In the genomic region with DNA sequence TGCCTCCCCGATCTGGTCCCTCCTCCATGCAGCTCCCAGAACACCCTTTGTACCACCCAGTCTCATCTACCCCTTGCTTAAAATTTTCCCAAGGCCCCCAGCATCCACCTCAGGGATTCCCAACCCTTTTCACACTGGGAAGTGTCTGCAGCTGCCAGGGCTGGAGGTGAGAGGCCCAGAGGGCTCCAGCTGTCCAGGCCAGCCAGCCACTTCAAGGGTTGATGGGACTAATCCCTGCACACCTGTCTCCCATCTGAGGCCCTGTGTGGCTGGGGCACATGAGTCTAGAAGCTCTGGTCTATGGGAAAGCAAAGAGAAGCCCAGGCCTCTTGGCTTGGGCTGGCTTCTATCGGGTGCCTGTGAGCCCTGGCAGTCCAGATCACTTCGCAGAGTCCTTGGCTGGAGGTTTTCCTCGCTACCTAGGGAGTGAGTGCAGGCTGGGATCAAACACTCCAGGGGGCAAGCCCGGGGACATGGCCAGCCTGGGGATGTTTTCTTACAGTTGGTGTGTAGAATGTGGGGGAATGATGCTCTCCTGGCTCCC, we compare ENCODE assay signal across 24 cellular contexts. TPM values are rescaled to one million over a fixed set of nuclear protein-coding genes. Genes with fewer than 3 reads are reported as not detected.
DNase-seq lines count a peak whose midpoint lies in the region; ATAC-seq and TF ChIP-seq lines count a peak whose summit lies in the region.
"Had no signal": no experiment of that assay in that cellular context is flagged by ENCODE, and none has a peak within 500 bp of the region (broad histone marks: within the 10 kb centered on the region; RNA-seq: fewer than 3 reads in every experiment).

No MANE protein-coding gene starts in this region.

- peaks cover 4% of the 10 kb centered on the region for H3K27me3 Mint-ChIP-seq in endodermal cell (ENCODE audit: insufficient read depth)
- H3K27me3 Mint-ChIP-seq: activated naive CD4-positive, alpha-beta T cell treated with anti-CD3 and anti-CD28 coated beads, Interleukin-2, amount 50 U/mL, for 24 hours had no signal

- no peak overlapping the region for H3K4me3 ChIP-seq in HEK293 (ENCODE audit: low read depth, low read length)
- no peak overlapping the region for H3K4me3 ChIP-seq in endodermal cell (ENCODE audit: low read length)
- H3K4me3 ChIP-seq in ascending aorta = no peak overlapping the region
- H3K4me3 ChIP-seq: GM23248, left ventricle myocardium inferior, ovary, right atrium auricular region had no signal

- H3K4me1 ChIP-seq in HEK293 (ENCODE audit: control insufficient read depth, insufficient read depth, low read length) (no peaks in the 10 kb centered on the region), endodermal cell (ENCODE audit: control insufficient read depth, insufficient read depth, low read length) (no peaks in the 10 kb centered on the region), ascending aorta (no peaks in the 10 kb centered on the region)

- H3K27me3 ChIP-seq in endodermal cell (ENCODE audit: control insufficient read depth, insufficient read depth, low read length, poor library complexity, severe bottlenecking) = no peaks in the 10 kb centered on the region
- H3K27me3 ChIP-seq in ascending aorta = no peaks in the 10 kb centered on the region
- H3K27me3 ChIP-seq: ovary, right atrium auricular region had no signal

- no peaks in the 10 kb centered on the region for H3K9me3 Mint-ChIP-seq in endodermal cell
- H3K9me3 Mint-ChIP-seq: activated naive CD4-positive, alpha-beta T cell treated with anti-CD3 and anti-CD28 coated beads, Interleukin-2, amount 50 U/mL, for 24 hours; natural killer cell; WTC11 had no signal

- H3K9me3 ChIP-seq in HEK293 (ENCODE audit: control insufficient read depth, insufficient read depth, low read depth, low read length) = no peaks in the 10 kb centered on the region
- no peaks in the 10 kb centered on the region for H3K9me3 ChIP-seq in endodermal cell (ENCODE audit: control insufficient read depth, low read length)
- H3K9me3 ChIP-seq in ascending aorta = no peaks in the 10 kb centered on the region
- H3K9me3 ChIP-seq: left ventricle myocardium inferior, ovary, right atrium auricular region had no signal

- no peak overlapping the region for H3K4me3 Mint-ChIP-seq in endodermal cell
- H3K4me3 Mint-ChIP-seq: activated naive CD4-positive, alpha-beta T cell treated with anti-CD3 and anti-CD28 coated beads, Interleukin-2, amount 50 U/mL, for 24 hours; natural killer cell; WTC11 had no signal

- H3K27ac Mint-ChIP-seq in endodermal cell = no peak overlapping the region
- H3K27ac Mint-ChIP-seq: activated naive CD4-positive, alpha-beta T cell treated with anti-CD3 and anti-CD28 coated beads, Interleukin-2, amount 50 U/mL, for 24 hours; natural killer cell; WTC11 had no signal

- CTCF ChIA-PET in HEK293 (lab: Yijun Ruan, JAX) = interaction anchor here (0.9 kb wide), 1 partner anchor 59 kb away, joined by 4 read pairs; no protein-coding TSS in a partner anchor

- intact Hi-C loops in ascending aorta (cut with DNase I) = no loop called here

- 94 to 100% methylated on average over 1 to 4 of the region's 5 CpGs for WGBS in endodermal cell (ENCODE audit: insufficient coverage in 1 of 2, insufficient read length in 1 of 2), 2 experiments

- ATAC-seq in HG03139 (IDR thresholded peaks at IDR 0.05; ENCODE audit: unreplicated experiment) (no peak), GM19455 (IDR thresholded peaks at IDR 0.05; ENCODE audit: unreplicated experiment) (no peak)
- ATAC-seq: natural killer cell; stimulated activated naive CD8-positive, alpha-beta T cell treated with anti-CD3 and anti-CD28 coated beads, Interleukin-15, Interleukin-2, amounts not matched to agents 100 U/mL and 50 U/mL, for 24 hours; WTC11 had no signal

- H3K9ac ChIP-seq in endodermal cell (ENCODE audit: extremely low read depth, low read length, poor library complexity, severe bottlenecking) = no peak overlapping the region
- H3K9ac ChIP-seq: GM23248, KMS-11 had no signal

- peak; percentile 100 for DNase-seq in DMS53 (lab: John Stamatoyannopoulos, UW)
- DNase-seq in NCI-H510A (lab: John Stamatoyannopoulos, UW) = peak; percentile 94
- DNase-seq in endodermal cell = peak; percentile 46
- no peak for DNase-seq in NCI-H446 (lab: John Stamatoyannopoulos, UW)
- no peak for DNase-seq in ascending aorta (ENCODE audit: low spot score in 2 of 2)
- DNase-seq: activated CD4-positive, alpha-beta T cell treated with anti-CD3 and anti-CD28 coated beads, Interleukin-2, amount 50 U/mL, for 1 hour; C1 segment of cervical spinal cord; dermis blood vessel endothelial cell; GM23248; natural killer cell; NCI-H1930; OCI-M1; stimulated activated CD4-positive, alpha-beta T cell treated with anti-CD3 and anti-CD28 coated beads, Interleukin-4, amount 100 ng/mL, for 4 hours; stimulated activated naive CD8-positive, alpha-beta T cell treated with anti-CD3 and anti-CD28 coated beads, Interleukin-15, Interleukin-2, amounts not matched to agents 100 U/mL and 50 U/mL, for 24 hours; T-helper 9 cell had no signal

- peaks cover 17% of the 10 kb centered on the region for H3K4me1 Mint-ChIP-seq in endodermal cell
- H3K4me1 Mint-ChIP-seq: activated naive CD4-positive, alpha-beta T cell treated with anti-CD3 and anti-CD28 coated beads, Interleukin-2, amount 50 U/mL, for 24 hours; natural killer cell had no signal

- no peaks in the 10 kb centered on the region for H3K36me3 ChIP-seq in HEK293 (ENCODE audit: control insufficient read depth in 2 of 2, insufficient read depth in 1 of 2, low read length in 2 of 2)
- H3K36me3 ChIP-seq in endodermal cell (ENCODE audit: control insufficient read depth, insufficient read depth, low read length) = no peaks in the 10 kb centered on the region
- no peaks in the 10 kb centered on the region for H3K36me3 ChIP-seq in ascending aorta
- H3K36me3 ChIP-seq: left ventricle myocardium inferior, ovary, right atrium auricular region had no signal

- TF ChIP-seq CTCF in HEK293 (tag by site-specific recombination; IDR thresholded peaks at IDR 0.05) (no peak), endodermal cell (conservative IDR thresholded peaks at IDR 0.05) (no peak), ascending aorta (IDR thresholded peaks at IDR 0.05) (no peak)

- H3K36me3 Mint-ChIP-seq in endodermal cell (ENCODE audit: low read depth) = no peaks in the 10 kb centered on the region
- H3K36me3 Mint-ChIP-seq: activated naive CD4-positive, alpha-beta T cell treated with anti-CD3 and anti-CD28 coated beads, Interleukin-2, amount 50 U/mL, for 24 hours; natural killer cell; WTC11 had no signal

- H3K27ac ChIP-seq in HEK293 (ENCODE audit: extremely low read depth, low read depth, low read length) (no peak overlapping the region), endodermal cell (ENCODE audit: low read depth, low read length) (no peak overlapping the region), ascending aorta (no peak overlapping the region)
- H3K27ac ChIP-seq: GM23248, KMS-11, left ventricle myocardium inferior, ovary, right atrium auricular region had no signal

- POLR2A ChIA-PET in HEK293 (lab: Yijun Ruan, JAX) = no interaction called here

TF ChIP-seq in HEK293, 187 proteins besides CTCF, POLR2A, EP300 and RAD21:
- TF ChIP-seq ZBTB17 (tag by site-specific recombination; IDR thresholded peaks at IDR 0.05) (no peak), ZNF777 (tag by site-specific recombination; IDR thresholded peaks at IDR 0.05; ENCODE audit: borderline replicate concordance) (no peak), GLIS1 (tag by site-specific recombination; IDR thresholded peaks at IDR 0.05) (peak; percentile 39; the same call in 1 of the 2 replicates), ZBTB48 (tag by site-specific recombination; IDR thresholded peaks at IDR 0.05) (no peak)

RNA-seq across cellular contexts. Expression of gene TPBGL, which starts 41.1 kb away (rescaled TPM):
- total RNA-seq in endodermal cell (under 1 TPM in 1 of 2 donors, not detected in 1; 0.13 TPM), ascending aorta (not detected)
- polyA plus RNA-seq in endodermal cell (2013, experiment 1 of 2) = 0.28 TPM
- polyA plus RNA-seq in endodermal cell (2013, experiment 2 of 2) = 0.21 TPM
- total RNA-seq: GM23248 had no signal
- polyA plus RNA-seq: GM23248 had no signal

RNA-seq across cellular contexts. Expression of gene SLCO2B1, which starts 48.6 kb away (rescaled TPM):
- total RNA-seq in endodermal cell = 1 to 10 TPM; 1.1 to 1.9 TPM
- 0.71 TPM for polyA plus RNA-seq in endodermal cell (2013, experiment 1 of 2)
- 0.21 TPM for polyA plus RNA-seq in endodermal cell (2013, experiment 2 of 2)
- total RNA-seq in ascending aorta = 403 TPM
- total RNA-seq: GM23248, natural killer cell had no signal
- polyA plus RNA-seq: GM23248 had no signal

Comparison
In these comparisons a context has a peak if more than half of its experiments do, and no peak if none do; other contexts are left out.
1. DNase-seq: peak in DMS53 (single experiment), NCI-H510A (single experiment) and endodermal cell (single experiment); none in NCI-H446 (0 of 2) and ascending aorta (0 of 2).
2. RNA of gene SLCO2B1, which starts 48.6 kb away (total RNA-seq): 403 TPM in ascending aorta (single experiment); 1.1 to 1.9 TPM in endodermal cell; every median in the first group is over 100 times any median in the second.